ENCODE assay signal across 8 cellular contexts in the genomic region with DNA sequence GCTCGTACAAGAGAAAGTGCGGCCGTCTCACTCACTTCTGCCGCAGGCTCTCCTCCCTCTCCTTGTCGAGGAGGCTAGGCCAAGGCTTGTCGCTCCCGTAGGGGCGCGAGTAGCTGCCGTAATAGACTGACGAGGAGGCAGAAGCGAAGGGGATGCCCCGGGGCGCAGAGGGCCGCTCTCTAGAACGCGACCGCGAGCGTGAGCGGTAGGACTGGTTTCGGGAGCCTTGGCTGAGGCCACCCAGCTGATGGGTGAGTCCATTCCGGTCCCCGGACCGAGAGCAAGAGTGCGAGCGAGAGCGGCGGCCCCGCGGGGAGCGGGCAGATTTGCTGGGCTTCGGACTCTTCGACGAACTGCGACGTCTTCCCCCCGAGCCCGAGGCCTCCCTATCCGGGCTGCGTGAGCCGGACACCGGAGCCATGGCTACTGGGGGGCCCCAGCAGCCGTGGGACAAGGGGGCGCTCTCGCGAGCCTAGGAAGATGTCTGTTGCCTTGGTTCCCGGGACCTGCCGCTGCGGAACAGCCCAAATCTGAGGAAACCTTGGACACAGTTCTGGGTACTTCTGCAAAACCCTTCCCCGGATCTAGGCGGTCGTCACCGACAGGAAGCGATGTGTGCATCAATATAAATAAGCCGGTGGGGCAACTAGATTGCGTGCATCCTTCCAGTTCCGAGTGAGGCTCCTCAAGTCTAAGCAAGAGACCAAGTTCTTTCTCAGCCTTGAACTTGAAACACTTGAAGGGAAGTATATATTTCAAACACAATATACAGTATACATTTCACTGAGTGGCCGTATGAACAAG. TPM values are rescaled to one million over a fixed set of nuclear protein-coding genes. Genes with fewer than 3 reads are reported as not detected.
DNase-seq lines count a peak whose midpoint lies in the region; ATAC-seq and TF ChIP-seq lines count a peak whose summit lies in the region.

TSS of gene NKAP (minus strand) at position 567 of the 804 bp plus-strand sequence. CDS start at position 421, 146 bp downstream.

- DNase-seq in GDM1 (lab: John Stamatoyannopoulos, UW) (peak; percentile 69), HCEC 1CT (peak; percentile 88), MG63 (peak; percentile 79), SIG-M5 (lab: John Stamatoyannopoulos, UW) (peak; percentile 70), fibroblast of villous mesenchyme (ENCODE audit: low read depth) (peak; percentile 96)
- peak; percentile 67 for DNase-seq in activated gamma-delta T cell treated with anti-CD3 and anti-CD28 coated beads, Interleukin-2, amount 50 U/mL, for 16 hours (ENCODE audit: low read depth)
- DNase-seq in stimulated activated naive CD8-positive, alpha-beta T cell treated with anti-CD3 and anti-CD28 coated beads, Interleukin-15, amount 100 ng/mL, for 72 hours, result peak; percentile 81 to 88

- no peak for TF ChIP-seq RAD21 in neural cell (conservative IDR thresholded peaks at IDR 0.05)

- H3K4me3 Mint-ChIP-seq in stimulated activated naive CD8-positive, alpha-beta T cell treated with anti-CD3 and anti-CD28 coated beads, Interleukin-15, amount 100 ng/mL, for 72 hours, result peak within 1 kb of the TSS; percentile 89 to 95

- H3K4me3 ChIP-seq in MG63 (peak within 1 kb of the TSS; percentile 74), fibroblast of villous mesenchyme (ENCODE audit: low read depth, low read length) (peak within 1 kb of the TSS; percentile 72), neural cell (ENCODE audit: low read length) (peak within 1 kb of the TSS; percentile 83)

- TF ChIP-seq CTCF in fibroblast of villous mesenchyme (IDR thresholded peaks at IDR 0.05; ENCODE audit: insufficient read depth, low read depth, low read length), result no peak
- TF ChIP-seq CTCF in neural cell (IDR thresholded peaks at IDR 0.05; ENCODE audit: poor library complexity, severe bottlenecking), result no peak

- no peaks in the 10 kb centered on the region for H3K27me3 Mint-ChIP-seq in stimulated activated naive CD8-positive, alpha-beta T cell treated with anti-CD3 and anti-CD28 coated beads, Interleukin-15, amount 100 ng/mL, for 72 hours

- H3K36me3 ChIP-seq in MG63 (no peaks in the 10 kb centered on the region), neural cell (ENCODE audit: insufficient read depth, low read length) (no peaks in the 10 kb centered on the region)

- H3K9me3 ChIP-seq in MG63 (no peaks in the 10 kb centered on the region), neural cell (ENCODE audit: low read length) (no peaks in the 10 kb centered on the region)

- peak; percentile 94 for ATAC-seq in stimulated activated naive CD8-positive, alpha-beta T cell treated with anti-CD3 and anti-CD28 coated beads, Interleukin-15, amount 100 ng/mL, for 72 hours

- no peak for TF ChIP-seq EP300 in neural cell (conservative IDR thresholded peaks at IDR 0.05; ENCODE audit: poor library complexity, severe bottlenecking)

- H2AFZ ChIP-seq in neural cell (ENCODE audit: low read depth, low read length), result peak within 1 kb of the TSS; percentile 51

- H3K4me2 ChIP-seq in neural cell (ENCODE audit: low read length), result peak within 1 kb of the TSS; percentile 48

- H4K20me1 ChIP-seq in neural cell (ENCODE audit: insufficient read depth), result no peaks in the 10 kb centered on the region

- peak within 1 kb of the TSS; percentile 82 for H3K27ac ChIP-seq in neural cell (ENCODE audit: low read length)

- H3K27ac Mint-ChIP-seq in stimulated activated naive CD8-positive, alpha-beta T cell treated with anti-CD3 and anti-CD28 coated beads, Interleukin-15, amount 100 ng/mL, for 72 hours, result peak within 1 kb of the TSS; percentile 96 to 99

- no peaks in the 10 kb centered on the region for H3K27me3 ChIP-seq in MG63
- no peaks in the 10 kb centered on the region for H3K27me3 ChIP-seq in neural cell (ENCODE audit: insufficient read depth, low read depth, low read length)

- H3F3A ChIP-seq in neural cell (ENCODE audit: insufficient read depth, low read length, poor library complexity, severe bottlenecking), result no peaks in the 10 kb centered on the region

- peaks cover 9% of the 10 kb centered on the region for H3K4me1 Mint-ChIP-seq in stimulated activated naive CD8-positive, alpha-beta T cell treated with anti-CD3 and anti-CD28 coated beads, Interleukin-15, amount 100 ng/mL, for 72 hours

- peak within 1 kb of the TSS; percentile 80 for H3K9ac ChIP-seq in neural cell (ENCODE audit: low read length)

- no peaks in the 10 kb centered on the region for H3K9me3 Mint-ChIP-seq in stimulated activated naive CD8-positive, alpha-beta T cell treated with anti-CD3 and anti-CD28 coated beads, Interleukin-15, amount 100 ng/mL, for 72 hours

- no peaks in the 10 kb centered on the region for H3K79me2 ChIP-seq in neural cell (replicated peaks; ENCODE audit: insufficient read depth, low read length)

- no peaks in the 10 kb centered on the region for H3K9me2 ChIP-seq in neural cell (ENCODE audit: insufficient read depth, low read length)

TF ChIP-seq in neural cell, 6 proteins besides CTCF, POLR2A, EP300 and RAD21:
- no peak for TF ChIP-seq SMC3 (conservative IDR thresholded peaks at IDR 0.05; ENCODE audit: poor library complexity)
- TF ChIP-seq EZH2 (IDR thresholded peaks at IDR 0.05; ENCODE audit: borderline replicate concordance, insufficient read depth, low read length, poor library complexity, severe bottlenecking), result no peak
- TF ChIP-seq MXI1 (conservative IDR thresholded peaks at IDR 0.05; ENCODE audit: poor library complexity, severe bottlenecking), result no peak
- peak; percentile 41 for TF ChIP-seq REST (IDR thresholded peaks at IDR 0.05; ENCODE audit: borderline replicate concordance)
- peak; percentile 74 for TF ChIP-seq POLR2AphosphoS5 (IDR thresholded peaks at IDR 0.05)
- TF ChIP-seq TAF1 (IDR thresholded peaks at IDR 0.05; ENCODE audit: low read depth), result peak; percentile 75

RNA-seq across cellular contexts. Expression of gene NKAP, which starts in this region (rescaled TPM):
- total RNA-seq in MG63 (2014; rRNA removed; shearing (Covaris generic); ENCODE audit: low replicate concordance), result 5.0 and 6.2 TPM in 2 replicates
- 3.9 and 4.8 TPM in 2 replicates for total RNA-seq in fibroblast of villous mesenchyme
- polyA plus RNA-seq in neural cell, result 4.7 and 6.3 TPM in 2 replicates
- polyA minus RNA-seq in neural cell, result 11.9 and 12.8 TPM in 2 replicates

Comparison
In these comparisons a context has a peak if more than half of its experiments do, and no peak if none do; other contexts are left out.
1. Peak in every context shown above with its lines: DNase-seq, ATAC-seq, H3K4me3 ChIP-seq and H3K27ac ChIP-seq.